Comparison of ENCODE assay signal across 8 cellular contexts in genomic region chr1:160101037-160101716, GRCh38. TPM values are rescaled to one million over a fixed set of nuclear protein-coding genes. Genes with fewer than 3 reads are reported as not detected.
DNase-seq lines count a peak whose midpoint lies in the region; ATAC-seq lines count a peak whose summit lies in the region.

No MANE protein-coding gene starts in this region.

- no peaks in the 10 kb centered on the region for H3K9me3 ChIP-seq in BLaER1 treated with 17β-estradiol and CSF1 and Interleukin-3, amounts not matched to agents 10 nM and 100 nM (replicated peaks in 1 of 11)

- peak overlapping the region in 8 of 11 experiments; percentile 3 to 54 (median 26); a peak in 8 of 22 replicates for H3K9ac ChIP-seq in BLaER1 treated with 17β-estradiol and CSF1 and Interleukin-3, amounts not matched to agents 10 nM and 100 nM

- no peaks in the 10 kb centered on the region for H3K27me3 ChIP-seq in BLaER1 treated with 17β-estradiol and CSF1 and Interleukin-3, amounts not matched to agents 10 nM and 100 nM

- H3K36me3 Mint-ChIP-seq in T-helper 2 cell treated with Interferon-gamma antibody and Interleukin-4, amounts not matched to agents 5 μg/mL and 100 μg/mL, for 36 hours (ENCODE audit: low read depth) = no peaks in the 10 kb centered on the region

- DNase-seq in NCI-H2029 (lab: John Stamatoyannopoulos, UW) (peak; percentile 55), amniotic epithelial cell (ENCODE audit: low read depth) (peak; percentile 38), left ventricle myocardium superior (peak; percentile 89), retina (peak; percentile 91)
- DNase-seq in T-helper 2 cell treated with Interferon-gamma antibody and Interleukin-4, amounts not matched to agents 5 μg/mL and 100 μg/mL, for 36 hours (ENCODE audit: low spot score) = peak; percentile 47

- H3K4me3 ChIP-seq in BLaER1 treated with 17β-estradiol and CSF1 and Interleukin-3, amounts not matched to agents 10 nM and 100 nM = no peak overlapping the region

- H3K4me1 ChIP-seq in BLaER1 treated with 17β-estradiol and CSF1 and Interleukin-3, amounts not matched to agents 10 nM and 100 nM = peaks cover 66 to 75% (median 70%) of the 10 kb centered on the region in 10 experiments

- H4K20me1 ChIP-seq in BLaER1 treated with 17β-estradiol and CSF1 and Interleukin-3, amounts not matched to agents 10 nM and 100 nM = peaks cover 0 to 20% (median 14%) of the 10 kb centered on the region in 11 experiments; a peak in 12 of 22 replicates

- H3K27me3 Mint-ChIP-seq in T-helper 2 cell treated with Interferon-gamma antibody and Interleukin-4, amounts not matched to agents 5 μg/mL and 100 μg/mL, for 36 hours (ENCODE audit: low read depth) = peaks cover 2% of the 10 kb centered on the region

- peak overlapping the region in 5 of 11 experiments; percentile 2 to 27 (median 19); a peak in 2 of 22 replicates for H3K27ac ChIP-seq in BLaER1 treated with 17β-estradiol and CSF1 and Interleukin-3, amounts not matched to agents 10 nM and 100 nM

- no peaks in the 10 kb centered on the region for H3K9me3 Mint-ChIP-seq in T-helper 2 cell treated with Interferon-gamma antibody and Interleukin-4, amounts not matched to agents 5 μg/mL and 100 μg/mL, for 36 hours

- ATAC-seq in GM21786 (IDR thresholded peaks at IDR 0.05; ENCODE audit: unreplicated experiment) (peak; percentile 29), left ventricle myocardium superior (peak; percentile 46), HG03108 (IDR thresholded peaks at IDR 0.05; ENCODE audit: unreplicated experiment) (no peak)

- peak overlapping the region; percentile 75 for H3K27ac Mint-ChIP-seq in T-helper 2 cell treated with Interferon-gamma antibody and Interleukin-4, amounts not matched to agents 5 μg/mL and 100 μg/mL, for 36 hours

- H3K4me1 Mint-ChIP-seq in T-helper 2 cell treated with Interferon-gamma antibody and Interleukin-4, amounts not matched to agents 5 μg/mL and 100 μg/mL, for 36 hours (ENCODE audit: low read depth) = peaks cover 25% of the 10 kb centered on the region

- peak overlapping the region; percentile 35 for H3K4me3 Mint-ChIP-seq in T-helper 2 cell treated with Interferon-gamma antibody and Interleukin-4, amounts not matched to agents 5 μg/mL and 100 μg/mL, for 36 hours

- intact Hi-C loops in left ventricle myocardium superior (cut with micrococcal nuclease) = loop anchor here (10.0 kb wide), 1 partner anchor 94 kb away; the partner anchor contains the start of gene CASQ1

- no peaks in the 10 kb centered on the region for H3K36me3 ChIP-seq in BLaER1 treated with 17β-estradiol and CSF1 and Interleukin-3, amounts not matched to agents 10 nM and 100 nM

- H3K4me2 ChIP-seq in BLaER1 treated with 17β-estradiol and CSF1 and Interleukin-3, amounts not matched to agents 10 nM and 100 nM = peak overlapping the region; percentile 52 to 88 (median 70)

RNA-seq across cellular contexts. Expression of gene IGSF8, which starts 2.8 kb away (rescaled TPM):
- 19.2 TPM for total RNA-seq in left ventricle myocardium superior

RNA-seq across cellular contexts. Expression of gene ATP1A2, which starts 14.4 kb away (rescaled TPM):
- 243 TPM for total RNA-seq in left ventricle myocardium superior

RNA-seq across cellular contexts. Expression of gene KCNJ9, which starts 19.8 kb away (rescaled TPM):
- not detected for total RNA-seq in left ventricle myocardium superior

RNA-seq across cellular contexts. Expression of gene KCNJ10, which starts 31.2 kb away (rescaled TPM):
- not detected for total RNA-seq in left ventricle myocardium superior

RNA-seq across cellular contexts. Expression of gene ATP1A4, which starts 50.2 kb away (rescaled TPM):
- total RNA-seq in left ventricle myocardium superior = not detected

Comparison
In these comparisons a context has a peak if more than half of its experiments do, and no peak if none do; other contexts are left out.
1. DNase-seq: peak in every context shown above with its lines; median percentile 91 in retina; 89 in left ventricle myocardium superior; 55 in NCI-H2029; 47 in T-helper 2 cell treated with Interferon-gamma antibody and Interleukin-4, amounts not matched to agents 5 μg/mL and 100 μg/mL, for 36 hours; 38 in amniotic epithelial cell.